ENCODE assay signal across 9 cellular contexts in genomic region chr3:181712190-181712504, GRCh38. TPM values are rescaled to one million over a fixed set of nuclear protein-coding genes. Genes with fewer than 3 reads are reported as not detected.
A peak's percentile ranks its signal among the peaks of the same experiment; 100 is the strongest.
DNase-seq lines count a peak whose midpoint lies in the region; TF ChIP-seq lines count a peak whose summit lies in the region.
"Had no signal": no experiment of that assay in that cellular context is flagged by ENCODE, and none has a peak within 500 bp of the region (broad histone marks: within the 10 kb centered on the region; RNA-seq: fewer than 3 reads in every experiment).

No MANE protein-coding gene starts in this region.

- H3K27ac Mint-ChIP-seq in activated T-helper 1 cell treated with anti-CD3 and anti-CD28 coated beads, Interleukin-12 subunit alpha, Interleukin-12 subunit beta, Interleukin-2, Interleukin-4 antibody, amounts not matched to agents 30 ng/mL and 10 ng/mL and 1 ng/mL, durations not matched to agents 14 hours and 24 hours and 36 hours: peak overlapping the region; percentile 58

- H3K4me1 Mint-ChIP-seq in activated T-helper 1 cell treated with anti-CD3 and anti-CD28 coated beads, Interleukin-12 subunit alpha, Interleukin-12 subunit beta, Interleukin-2, Interleukin-4 antibody, amounts not matched to agents 30 ng/mL and 10 ng/mL and 1 ng/mL, durations not matched to agents 14 hours and 24 hours and 36 hours (ENCODE audit: low read depth): peaks cover 9% of the 10 kb centered on the region

- peak overlapping the region; percentile 78 to 93 (median 87) for H3K27ac ChIP-seq in stomach

- TF ChIP-seq EP300 in stomach (IDR thresholded peaks at IDR 0.05): no peak

- no peak for TF ChIP-seq POLR2A in stomach (IDR thresholded peaks at IDR 0.05)

- H3K4me3 Mint-ChIP-seq in activated T-helper 1 cell treated with anti-CD3 and anti-CD28 coated beads, Interleukin-12 subunit alpha, Interleukin-12 subunit beta, Interleukin-2, Interleukin-4 antibody, amounts not matched to agents 30 ng/mL and 10 ng/mL and 1 ng/mL, durations not matched to agents 14 hours and 24 hours and 36 hours: no peak overlapping the region

- no peaks in the 10 kb centered on the region for H3K9me3 ChIP-seq in stomach

- H3K36me3 ChIP-seq in kidney epithelial cell (ENCODE audit: control insufficient read depth, insufficient read depth, low read length): no peaks in the 10 kb centered on the region
- H3K36me3 ChIP-seq in stomach: no peaks in the 10 kb centered on the region

- DNase-seq in NCI-H748 (lab: John Stamatoyannopoulos, UW; ENCODE audit: unreplicated experiment) (peak; percentile 61), NCI-H748 treated with DMSO at 0.1 percent for 48 hours (lab: John Stamatoyannopoulos, UW) (no peak), kidney epithelial cell (ENCODE audit: low read depth) (no peak), stomach (no peak), NOMO-1 treated with DMSO at 0.1 percent for 48 hours (lab: John Stamatoyannopoulos, UW; ENCODE audit: unreplicated experiment) (no peak), NCI-H69 (lab: John Stamatoyannopoulos, UW) (no peak)
- no peak for DNase-seq in activated T-helper 1 cell treated with anti-CD3 and anti-CD28 coated beads, Interleukin-12 subunit alpha, Interleukin-12 subunit beta, Interleukin-2, Interleukin-4 antibody, amounts not matched to agents 30 ng/mL and 10 ng/mL and 1 ng/mL, durations not matched to agents 14 hours and 24 hours and 36 hours (ENCODE audit: low spot score)
- no peak for DNase-seq in activated CD4-positive, CD25-positive, alpha-beta regulatory T cell (lab: John Stamatoyannopoulos, UW)

- no peaks in the 10 kb centered on the region for H3K36me3 Mint-ChIP-seq in activated T-helper 1 cell treated with anti-CD3 and anti-CD28 coated beads, Interleukin-12 subunit alpha, Interleukin-12 subunit beta, Interleukin-2, Interleukin-4 antibody, amounts not matched to agents 30 ng/mL and 10 ng/mL and 1 ng/mL, durations not matched to agents 14 hours and 24 hours and 36 hours (ENCODE audit: low read depth)

- H3K4me3 ChIP-seq in kidney epithelial cell (ENCODE audit: low read depth, low read length): peak overlapping the region; percentile 13
- H3K4me3 ChIP-seq in stomach: peak overlapping the region; percentile 51 to 72 (median 56)

- H3K27me3 ChIP-seq in kidney epithelial cell (ENCODE audit: control insufficient read depth, insufficient read depth, low read length) (peaks cover 57% of the 10 kb centered on the region), stomach (peaks cover 16 to 100% (median 63%) of the 10 kb centered on the region in 3 donors)

- 0 to 4% (median 1%) methylated on average over 29 to 41 of the region's 41 CpGs for WGBS in stomach, 5 donors

- peaks cover 61% of the 10 kb centered on the region for H3K27me3 Mint-ChIP-seq in activated T-helper 1 cell treated with anti-CD3 and anti-CD28 coated beads, Interleukin-12 subunit alpha, Interleukin-12 subunit beta, Interleukin-2, Interleukin-4 antibody, amounts not matched to agents 30 ng/mL and 10 ng/mL and 1 ng/mL, durations not matched to agents 14 hours and 24 hours and 36 hours (ENCODE audit: insufficient read depth)

- TF ChIP-seq CTCF in kidney epithelial cell (IDR thresholded peaks at IDR 0.05; ENCODE audit: insufficient read depth, low read length, poor library complexity, severe bottlenecking) (no peak), stomach (IDR thresholded peaks at IDR 0.05) (no peak)

- no peaks in the 10 kb centered on the region for H3K9me3 Mint-ChIP-seq in activated T-helper 1 cell treated with anti-CD3 and anti-CD28 coated beads, Interleukin-12 subunit alpha, Interleukin-12 subunit beta, Interleukin-2, Interleukin-4 antibody, amounts not matched to agents 30 ng/mL and 10 ng/mL and 1 ng/mL, durations not matched to agents 14 hours and 24 hours and 36 hours

- intact Hi-C loops in activated T-helper 1 cell treated with anti-CD3 and anti-CD28 coated beads, Interleukin-12 subunit alpha, Interleukin-12 subunit beta, Interleukin-2, Interleukin-4 antibody, amounts not matched to agents 30 ng/mL and 10 ng/mL and 1 ng/mL, durations not matched to agents 14 hours and 24 hours and 36 hours (cut with micrococcal nuclease): no loop called here
- intact Hi-C loops in stomach (cut with DNase I; ENCODE audit: low total_unique reads): loop anchor here (10.0 kb wide), 1 partner anchor 543 kb away; no protein-coding TSS in a partner anchor

- peaks cover 6 to 39% (median 35%) of the 10 kb centered on the region in 4 donors for H3K4me1 ChIP-seq in stomach

RNA-seq across cellular contexts. Expression of gene SOX2, which starts 0.4 kb away (rescaled TPM):
- 0.07 and 0.10 TPM in 2 replicates for total RNA-seq in activated T-helper 1 cell treated with anti-CD3 and anti-CD28 coated beads, Interleukin-12 subunit alpha, Interleukin-12 subunit beta, Interleukin-2, Interleukin-4 antibody, amounts not matched to agents 30 ng/mL and 10 ng/mL and 1 ng/mL, durations not matched to agents 14 hours and 24 hours and 36 hours
- total RNA-seq in kidney epithelial cell (not detected in 2 replicates), stomach (10 to 100 TPM in 2 of 5 donors, 1 to 10 TPM in 2, not detected in 1; 4.1 to 16.5 (median 10.6) TPM)
- 10 to 100 TPM in 1 of 3 donors, 1 to 10 TPM in 2; 6.1 to 26.9 (median 8.1) TPM for polyA plus RNA-seq in stomach
- total RNA-seq: activated CD8-positive, alpha-beta memory T cell treated with anti-CD3 and anti-CD28 coated beads for 36 hours had no signal
